In genomic region chr1:214337536-214337935, GRCh38 we compare ENCODE assay signal across 11 cellular contexts. TPM values are rescaled to one million over a fixed set of nuclear protein-coding genes. Genes with fewer than 3 reads are reported as not detected.
DNase-seq lines count a peak whose midpoint lies in the region; ATAC-seq and TF ChIP-seq lines count a peak whose summit lies in the region.
"Had no signal": no experiment of that assay in that cellular context is flagged by ENCODE, and none has a peak within 500 bp of the region (broad histone marks: within the 10 kb centered on the region; RNA-seq: fewer than 3 reads in every experiment).

No MANE protein-coding gene starts in this region.

- TF ChIP-seq EP300 in gastroesophageal sphincter (IDR thresholded peaks at IDR 0.05), result no peak

- 10 to 22% methylated on average over 3 to 4 of the region's 6 CpGs for WGBS in gastroesophageal sphincter (ENCODE audit: low coverage in 1 of 2), 2 donors
- WGBS in neuronal stem cell (ENCODE audit: extremely low coverage in 2 of 2, insufficient read length in 2 of 2, insufficient replicate concordance in 1 of 2), 2 donors, result no CpG with 5 or more reads among the region's 6 CpGs

- H2AK5ac ChIP-seq in neuronal stem cell (ENCODE audit: low read depth, low read length), result no peak overlapping the region

- TF ChIP-seq POLR2A in gastroesophageal sphincter (IDR thresholded peaks at IDR 0.05), result no peak

- no peak overlapping the region for H4K8ac ChIP-seq in neuronal stem cell (ENCODE audit: low read depth, low read length)

- H3K4me3 ChIP-seq in gastroesophageal sphincter (no peak overlapping the region), neuronal stem cell (ENCODE audit: low read length in 2 of 2) (no peak overlapping the region)

- no peak overlapping the region for H3K4me2 ChIP-seq in neuronal stem cell (ENCODE audit: insufficient read depth, low read length, poor library complexity, severe bottlenecking)

- H3K27ac ChIP-seq in gastroesophageal sphincter (peak overlapping the region; percentile 73 to 93 (median 82)), neuronal stem cell (replicated peaks; ENCODE audit: low read length) (peak overlapping the region; percentile 40)

- no peak for TF ChIP-seq CTCF in gastroesophageal sphincter (IDR thresholded peaks at IDR 0.05)

- H2BK15ac ChIP-seq in neuronal stem cell (ENCODE audit: low read length), result no peak overlapping the region

- H3K23ac ChIP-seq in neuronal stem cell (ENCODE audit: low read depth, low read length, poor library complexity), result no peak overlapping the region

- no peak overlapping the region for H2BK12ac ChIP-seq in neuronal stem cell (ENCODE audit: low read length)

- H3K27me3 ChIP-seq in gastroesophageal sphincter (no peaks in the 10 kb centered on the region), neuronal stem cell (ENCODE audit: control insufficient read depth in 3 of 3, insufficient read depth in 3 of 3, low read depth in 1 of 3, low read length in 3 of 3) (no peaks in the 10 kb centered on the region)

- H3K14ac ChIP-seq in neuronal stem cell (ENCODE audit: low read length), result no peak overlapping the region

- no peaks in the 10 kb centered on the region for H3K79me1 ChIP-seq in neuronal stem cell (ENCODE audit: low read depth, low read length)

- peak; percentile 73 for DNase-seq in GM04504 (ENCODE audit: low read depth)
- peak; percentile 91 for DNase-seq in amniotic epithelial cell (ENCODE audit: low read depth)
- DNase-seq in neuronal stem cell (ENCODE audit: low spot score), result no peak
- DNase-seq in cerebellar nuclear complex (lab: John Stamatoyannopoulos, UW), result no peak
- no peak for DNase-seq in activated T-cell treated with anti-CD3 and anti-CD28 coated beads, Interleukin-2, amount 50 U/mL, for 48 hours
- DNase-seq in COR-L47 (lab: John Stamatoyannopoulos, UW), result no peak
- DNase-seq: anterior cingulate cortex; NCI-H1048; stimulated activated naive CD8-positive, alpha-beta T cell treated with anti-CD3 and anti-CD28 coated beads, Interleukin-15, amount 100 ng/mL, for 72 hours had no signal

- H2BK5ac ChIP-seq in neuronal stem cell (ENCODE audit: low read length), result no peak overlapping the region

- no peak overlapping the region for H3K18ac ChIP-seq in neuronal stem cell (ENCODE audit: low read length)

- H2BK120ac ChIP-seq in neuronal stem cell (ENCODE audit: low read depth, low read length), result no peak overlapping the region

- peak; percentile 62 for ATAC-seq in gastroesophageal sphincter
- ATAC-seq in HG03139 (IDR thresholded peaks at IDR 0.05; ENCODE audit: unreplicated experiment), result no peak
- ATAC-seq: stimulated activated naive CD8-positive, alpha-beta T cell treated with anti-CD3 and anti-CD28 coated beads, Interleukin-15, amount 100 ng/mL, for 72 hours had no signal

- H3K4me1 ChIP-seq in gastroesophageal sphincter, result peaks cover 6 to 37% (median 19%) of the 10 kb centered on the region in 3 donors
- H3K4me1 ChIP-seq in neuronal stem cell (ENCODE audit: control insufficient read depth in 2 of 2, insufficient read depth in 1 of 2, low read depth in 1 of 2, low read length in 2 of 2), result peaks cover 7% of the 10 kb centered on the region in 2 donors

- no peak overlapping the region for H4K91ac ChIP-seq in neuronal stem cell (ENCODE audit: low read depth, low read length, poor library complexity)

- no peak overlapping the region for H3K4ac ChIP-seq in neuronal stem cell (ENCODE audit: low read length)

- H3K36me3 ChIP-seq in gastroesophageal sphincter (no peaks in the 10 kb centered on the region), neuronal stem cell (replicated peaks in 1 of 2; ENCODE audit: control insufficient read depth in 2 of 2, insufficient read depth in 2 of 2, low read length in 2 of 2) (peaks cover 0 to 10% of the 10 kb centered on the region in 2 donors)

- H3K9ac ChIP-seq in neuronal stem cell (ENCODE audit: low read depth, low read length, poor library complexity), result no peak overlapping the region

- H3K9me3 ChIP-seq in gastroesophageal sphincter (no peaks in the 10 kb centered on the region), neuronal stem cell (replicated peaks in 1 of 2; ENCODE audit: control insufficient read depth in 2 of 2, insufficient read depth in 1 of 2, low read depth in 1 of 2, low read length in 2 of 2) (no peaks in the 10 kb centered on the region)

- no peak overlapping the region for H2AFZ ChIP-seq in neuronal stem cell (ENCODE audit: low read length)

RNA-seq across cellular contexts. Expression of gene SMYD2, which starts 56.6 kb away (rescaled TPM):
- 10 to 100 TPM; 12.0 to 30.3 (median 20.5) TPM for total RNA-seq in gastroesophageal sphincter
- 14.4 TPM for polyA plus RNA-seq in neuronal stem cell (2013, experiment 1 of 2)
- polyA plus RNA-seq in neuronal stem cell (2013, experiment 2 of 2), result 14.7 TPM

Comparison
In these comparisons a context has a peak if more than half of its experiments do, and no peak if none do; other contexts are left out.
1. DNase-seq: peak in GM04504 (single experiment) and amniotic epithelial cell (single experiment); none in neuronal stem cell (single experiment), cerebellar nuclear complex (0 of 2), activated T-cell treated with anti-CD3 and anti-CD28 coated beads, Interleukin-2, amount 50 U/mL, for 48 hours (0 of 2) and COR-L47 (single experiment).